ENCODE assay signal across 1 cellular context in genomic region chr1:23344111-23344986, GRCh38.
A peak's percentile ranks its signal among the peaks of the same experiment; 100 is the strongest.
TF ChIP-seq lines count a peak whose summit lies in the region.

TSS of gene HNRNPR (minus strand) at chr1:23344284. CDS start at chr1:23341008, 3,276 bp downstream.

TF ChIP-seq in SK-N-SH, 30 proteins besides CTCF, POLR2A, EP300 and RAD21 (continued from another document):
- TF ChIP-seq, protein P1, sequence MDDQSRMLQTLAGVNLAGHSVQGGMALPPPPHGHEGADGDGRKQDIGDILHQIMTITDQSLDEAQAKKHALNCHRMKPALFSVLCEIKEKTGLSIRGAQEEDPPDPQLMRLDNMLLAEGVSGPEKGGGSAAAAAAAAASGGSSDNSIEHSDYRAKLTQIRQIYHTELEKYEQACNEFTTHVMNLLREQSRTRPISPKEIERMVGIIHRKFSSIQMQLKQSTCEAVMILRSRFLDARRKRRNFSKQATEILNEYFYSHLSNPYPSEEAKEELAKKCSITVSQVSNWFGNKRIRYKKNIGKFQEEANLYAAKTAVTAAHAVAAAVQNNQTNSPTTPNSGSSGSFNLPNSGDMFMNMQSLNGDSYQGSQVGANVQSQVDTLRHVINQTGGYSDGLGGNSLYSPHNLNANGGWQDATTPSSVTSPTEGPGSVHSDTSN (IDR thresholded peaks at IDR 0.05): peak; percentile 100
- TF ChIP-seq, protein P2, sequence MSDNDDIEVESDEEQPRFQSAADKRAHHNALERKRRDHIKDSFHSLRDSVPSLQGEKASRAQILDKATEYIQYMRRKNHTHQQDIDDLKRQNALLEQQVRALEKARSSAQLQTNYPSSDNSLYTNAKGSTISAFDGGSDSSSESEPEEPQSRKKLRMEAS (IDR thresholded peaks at IDR 0.05; ENCODE audit: low read depth): peak; percentile 95
- TF ChIP-seq NRF1 (IDR thresholded peaks at IDR 0.05; ENCODE audit: low read depth, low read length): peak; percentile 51
- TF ChIP-seq GABPA (IDR thresholded peaks at IDR 0.05; ENCODE audit: low read depth): peak; percentile 74
- TF ChIP-seq CHD2 (IDR thresholded peaks at IDR 0.05; ENCODE audit: low read length, partially characterized antibody): peak; percentile 92
- TF ChIP-seq EZH2phosphoT487 (IDR thresholded peaks at IDR 0.05; ENCODE audit: borderline replicate concordance, low read depth): no peak
- TF ChIP-seq TCF12 (IDR thresholded peaks at IDR 0.05): peak; percentile 39; the same call in 1 of the 2 replicates
- TF ChIP-seq MXI1 (IDR thresholded peaks at IDR 0.05; ENCODE audit: low read depth, low read length): peak; percentile 95
